In the genomic region with DNA sequence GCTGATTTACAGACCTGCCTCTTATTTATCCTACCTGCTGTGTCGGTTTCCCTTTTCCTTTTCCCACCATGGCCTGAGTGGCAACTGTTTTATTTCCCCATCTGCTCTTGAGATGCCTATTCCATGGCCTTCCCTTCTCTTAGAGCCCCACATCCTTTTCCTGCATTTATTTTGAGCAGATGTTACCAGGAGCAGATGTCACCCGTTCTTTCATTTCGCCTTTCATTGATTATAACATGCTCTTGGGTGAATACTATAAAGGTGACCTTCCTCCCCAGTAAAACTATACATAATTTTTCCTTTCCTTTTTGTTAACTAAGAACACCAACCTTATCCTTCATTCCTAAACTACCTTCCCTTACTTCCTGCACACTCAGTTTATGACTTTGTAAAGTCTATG, we compare ENCODE assay signal across 26 cellular contexts.
"Had no signal": no experiment of that assay in that cellular context is flagged by ENCODE, and none has a peak within 500 bp of the region (broad histone marks: within the 10 kb centered on the region; RNA-seq: fewer than 3 reads in every experiment).

No MANE protein-coding gene starts in this region.

- H3K27ac ChIP-seq: brain microvascular endothelial cell, cardiac muscle cell, Peyer's patch, SJSA1 had no signal

- H3K36me3 ChIP-seq: brain microvascular endothelial cell, cardiac muscle cell, MG63, Peyer's patch, SJSA1 had no signal

- H3K4me3 Mint-ChIP-seq: activated B cell treated with CpG ODN at 0.5 μM for 24 hours; activated CD4-positive, alpha-beta memory T cell treated with anti-CD3 and anti-CD28 coated beads, Interleukin-2, amount 10 ng/mL, durations not matched to agents 7 days and 5 days; activated naive CD4-positive, alpha-beta T cell treated with anti-CD3 and anti-CD28 coated beads for 36 hours; activated naive CD8-positive, alpha-beta T cell; activated T-helper 17 cell treated with anti-CD3 and anti-CD28 coated beads, Interleukin-2, amount 50 U/mL, for 72 hours; T-helper 1 cell treated with Interleukin-12 subunit alpha and Interleukin-12 subunit beta and Interleukin-4 antibody, amounts not matched to agents 30 μg/mL and 1 μg/mL, for 36 hours had no signal

- H3K4me3 ChIP-seq: cardiac muscle cell, MG63, Peyer's patch, SJSA1 had no signal

- H3K27me3 Mint-ChIP-seq: activated T-helper 17 cell treated with anti-CD3 and anti-CD28 coated beads, Interleukin-2, amount 50 U/mL, for 72 hours had no signal

- DNase-seq: activated B cell treated with CpG ODN at 0.5 μM for 24 hours; activated CD4-positive, alpha-beta memory T cell treated with anti-CD3 and anti-CD28 coated beads, Interleukin-2, amount 10 ng/mL, durations not matched to agents 7 days and 5 days; activated CD4-positive, alpha-beta T cell treated with anti-CD3 and anti-CD28 coated beads for 1 hour; activated CD4-positive, alpha-beta T cell treated with anti-CD3 and anti-CD28 coated beads, Interleukin-2, amount 50 U/mL, for 1 hour; activated gamma-delta T cell; activated naive CD4-positive, alpha-beta T cell treated with anti-CD3 and anti-CD28 coated beads for 36 hours; activated T-cell treated with anti-CD3 and anti-CD28 coated beads for 4 hours; activated T-cell treated with anti-CD3 and anti-CD28 coated beads, Interleukin-2, amount 50 U/mL, for 48 hours; amygdala; brain microvascular endothelial cell; MG63; NCI-H1105 treated with DMSO at 0.1 percent for 48 hours; NCI-H1436 treated with DMSO at 0.1 percent for 48 hours; NCI-H187 treated with DMSO at 0.1 percent for 48 hours; NCI-H2081 treated with DMSO at 0.1 percent for 48 hours; NCI-H2171; NCI-H2227 treated with DMSO at 0.1 percent for 48 hours; NCI-H446 treated with DMSO at 0.1 percent for 48 hours; NCI-H526 treated with DMSO at 0.1 percent for 48 hours; Peyer's patch; SHP77 had no signal

- ATAC-seq: activated T-helper 17 cell treated with anti-CD3 and anti-CD28 coated beads, Interleukin-2, amount 50 U/mL, for 72 hours had no signal

- H3K27me3 ChIP-seq: brain microvascular endothelial cell, cardiac muscle cell, Peyer's patch had no signal

- H3K4me1 Mint-ChIP-seq: activated B cell treated with CpG ODN at 0.5 μM for 24 hours; activated CD4-positive, alpha-beta memory T cell treated with anti-CD3 and anti-CD28 coated beads, Interleukin-2, amount 10 ng/mL, durations not matched to agents 7 days and 5 days; activated T-helper 17 cell treated with anti-CD3 and anti-CD28 coated beads, Interleukin-2, amount 50 U/mL, for 72 hours had no signal

- H3K9me3 ChIP-seq: MG63, Peyer's patch, SJSA1 had no signal

- H3K4me1 ChIP-seq: SJSA1 had no signal

- H3K9me3 Mint-ChIP-seq: activated B cell treated with CpG ODN at 0.5 μM for 24 hours; activated CD4-positive, alpha-beta memory T cell treated with anti-CD3 and anti-CD28 coated beads, Interleukin-2, amount 10 ng/mL, durations not matched to agents 7 days and 5 days; activated naive CD4-positive, alpha-beta T cell treated with anti-CD3 and anti-CD28 coated beads for 36 hours; activated T-helper 17 cell treated with anti-CD3 and anti-CD28 coated beads, Interleukin-2, amount 50 U/mL, for 72 hours; T-helper 1 cell treated with Interleukin-12 subunit alpha and Interleukin-12 subunit beta and Interleukin-4 antibody, amounts not matched to agents 30 μg/mL and 1 μg/mL, for 36 hours had no signal

- H3K27ac Mint-ChIP-seq: activated B cell treated with CpG ODN at 0.5 μM for 24 hours; activated CD4-positive, alpha-beta memory T cell treated with anti-CD3 and anti-CD28 coated beads, Interleukin-2, amount 10 ng/mL, durations not matched to agents 7 days and 5 days; activated naive CD4-positive, alpha-beta T cell treated with anti-CD3 and anti-CD28 coated beads for 36 hours; activated naive CD8-positive, alpha-beta T cell; activated T-helper 17 cell treated with anti-CD3 and anti-CD28 coated beads, Interleukin-2, amount 50 U/mL, for 72 hours; T-helper 1 cell treated with Interleukin-12 subunit alpha and Interleukin-12 subunit beta and Interleukin-4 antibody, amounts not matched to agents 30 μg/mL and 1 μg/mL, for 36 hours had no signal

- H3K36me3 Mint-ChIP-seq: activated naive CD8-positive, alpha-beta T cell had no signal
